1 cellular context compared by ENCODE assay signal in genomic region chr11:65711785-65712632, GRCh38.
TF ChIP-seq lines count a peak whose summit lies in the region.

TSS of gene KAT5 (plus strand) at chr11:65712252. CDS start at chr11:65712268, 16 bp downstream.

TF ChIP-seq in K562, 482 proteins besides CTCF, POLR2A, EP300 and RAD21 (continued from another document and continues in another):
- TF ChIP-seq ZNF407 (IDR thresholded peaks at IDR 0.05; ENCODE audit: low read depth) (no peak), FOXA1 (IDR thresholded peaks at IDR 0.05; ENCODE audit: borderline replicate concordance) (no peak), HDAC3 (IDR thresholded peaks at IDR 0.05; ENCODE audit: borderline replicate concordance, partially characterized antibody) (no peak), SLC30A9 (CRISPR knock-in tag; IDR thresholded peaks at IDR 0.05) (no peak), SMAD4 (CRISPR knock-in tag; conservative IDR thresholded peaks at IDR 0.05) (peak; percentile 85), ETS2 (tag; IDR thresholded peaks at IDR 0.05; ENCODE audit: borderline replicate concordance, poor library complexity, severe bottlenecking) (no peak), ZHX1 (conservative IDR thresholded peaks at IDR 0.05; ENCODE audit: low read length) (no peak), ZNF140 (CRISPR knock-in tag; IDR thresholded peaks at IDR 0.05) (peak; percentile 62; the same call in 1 of the 2 replicates), ZNF696 (CRISPR knock-in tag; conservative IDR thresholded peaks at IDR 0.05) (0 out of 2 replicates have a peak, but pooled peaks have one; percentile 6), USF2 (CRISPR knock-in tag; IDR thresholded peaks at IDR 0.05) (peak; percentile 100), PURB (CRISPR knock-in tag; IDR thresholded peaks at IDR 0.05; ENCODE audit: low read depth) (no peak), ZNF518B (CRISPR knock-in tag; IDR thresholded peaks at IDR 0.05) (peak; percentile 25; the same call in 1 of the 2 replicates), ZNF224 (CRISPR knock-in tag; IDR thresholded peaks at IDR 0.05) (no peak; the same call in 1 of the 2 replicates), ETV1 (tag; conservative IDR thresholded peaks at IDR 0.05; ENCODE audit: low read depth) (peak; percentile 93), IRF1 (CRISPR knock-in tag; IDR thresholded peaks at IDR 0.05; ENCODE audit: borderline replicate concordance) (peak; percentile 90; the same call in 1 of the 2 replicates), NKRF (IDR thresholded peaks at IDR 0.05; ENCODE audit: borderline replicate concordance) (peak; percentile 99), BMI1 (IDR thresholded peaks at IDR 0.05; ENCODE audit: low read length) (no peak), ZNF507 (tag; conservative IDR thresholded peaks at IDR 0.05) (no peak)
